20 cellular contexts compared by ENCODE assay signal in genomic region chr5:91098581-91098980, GRCh38.
"Had no signal": no experiment of that assay in that cellular context is flagged by ENCODE, and none has a peak within 500 bp of the region (broad histone marks: within the 10 kb centered on the region; RNA-seq: fewer than 3 reads in every experiment).

No MANE protein-coding gene starts in this region.

- H3K27ac ChIP-seq: thyroid gland, upper lobe of right lung had no signal

- ATAC-seq: activated CD8-positive, alpha-beta T cell treated with anti-CD3 and anti-CD28 coated beads, Interleukin-2, amount 10 ng/mL, durations not matched to agents 7 days and 5 days; activated naive CD8-positive, alpha-beta T cell treated with anti-CD3 and anti-CD28 coated beads, Interleukin-2, amount 50 U/mL, for 24 hours; effector memory CD8-positive, alpha-beta T cell; mucosa of descending colon; naive thymus-derived CD4-positive, alpha-beta T cell; T-cell; upper lobe of right lung had no signal

- H3K36me3 ChIP-seq: esophagus squamous epithelium, thyroid gland, upper lobe of right lung had no signal

- DNase-seq: activated CD4-positive, alpha-beta T cell treated with anti-CD3 and anti-CD28 coated beads for 1 hour; activated CD4-positive, alpha-beta T cell treated with anti-CD3 and anti-CD28 coated beads, Interleukin-2, amount 50 U/mL, for 1 hour; activated CD8-positive, alpha-beta T cell treated with anti-CD3 and anti-CD28 coated beads, Interleukin-2, amount 10 ng/mL, durations not matched to agents 7 days and 5 days; activated gamma-delta T cell; activated naive CD4-positive, alpha-beta T cell treated with anti-CD3 and anti-CD28 coated beads, Interleukin-2, amount 50 U/mL, for 16 hours; activated naive CD8-positive, alpha-beta T cell treated with anti-CD3 and anti-CD28 coated beads, Interleukin-2, amount 50 U/mL, for 24 hours; anterior cingulate cortex; effector memory CD8-positive, alpha-beta T cell; esophagus squamous epithelium; foreskin melanocyte; glutamatergic neuron; hypothalamus; mucosa of descending colon; naive thymus-derived CD4-positive, alpha-beta T cell; stimulated activated CD4-positive, alpha-beta T cell treated with anti-CD3 and anti-CD28 coated beads, Interleukin-12 subunit alpha, Interleukin-12 subunit beta, amount 100 ng/mL, for 4 hours; stimulated activated CD4-positive, alpha-beta T cell treated with anti-CD3 and anti-CD28 coated beads, Interleukin-4, amount 100 ng/mL, for 4 hours; substantia nigra; T-cell; thyroid gland; upper lobe of right lung had no signal

- H3K9me3 ChIP-seq: esophagus squamous epithelium, mucosa of descending colon, thyroid gland, upper lobe of right lung had no signal

- H3K27me3 ChIP-seq: esophagus squamous epithelium, thyroid gland, upper lobe of right lung had no signal

- H3K4me3 ChIP-seq: esophagus squamous epithelium, mucosa of descending colon, thyroid gland, upper lobe of right lung had no signal
